ENCODE assay signal across 1 cellular context in the genomic region with DNA sequence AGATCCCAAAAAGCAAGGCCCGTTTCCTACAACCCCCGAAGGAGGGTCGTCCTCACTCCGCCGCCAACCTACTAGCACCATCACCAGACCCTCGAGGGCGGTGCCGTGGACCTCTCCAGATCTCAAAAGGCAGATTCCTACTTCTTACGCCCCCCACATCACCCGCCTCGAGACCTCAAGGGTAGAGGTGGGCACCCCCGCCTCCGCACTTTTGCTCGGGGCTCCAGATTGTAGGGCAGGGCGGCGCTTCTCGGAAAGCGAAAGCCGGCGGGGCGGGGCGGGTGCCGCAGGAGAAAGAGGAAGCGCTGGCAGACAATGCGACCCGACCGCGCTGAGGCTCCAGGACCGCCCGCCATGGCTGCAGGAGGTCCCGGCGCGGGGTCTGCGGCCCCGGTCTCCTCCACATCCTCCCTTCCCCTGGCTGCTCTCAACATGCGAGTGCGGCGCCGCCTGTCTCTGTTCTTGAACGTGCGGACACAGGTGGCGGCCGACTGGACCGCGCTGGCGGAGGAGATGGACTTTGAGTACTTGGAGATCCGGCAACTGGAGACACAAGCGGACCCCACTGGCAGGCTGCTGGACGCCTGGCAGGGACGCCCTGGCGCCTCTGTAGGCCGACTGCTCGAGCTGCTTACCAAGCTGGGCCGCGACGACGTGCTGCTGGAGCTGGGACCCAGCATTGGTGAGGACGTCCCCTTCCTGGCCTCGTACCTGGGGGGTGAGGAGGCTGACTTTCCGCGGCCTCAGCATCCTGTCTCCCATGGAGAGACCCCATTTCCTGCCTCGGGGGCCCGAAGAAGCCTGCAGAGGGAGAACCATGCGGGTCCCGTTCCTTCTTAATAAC.
TF ChIP-seq lines count a peak whose summit lies in the region.

A gene (plus strand): TSS at position 315 of the 844 bp plus-strand sequence. CDS start 40 bp downstream, at position 355.

TF ChIP-seq in HepG2, 621 proteins besides CTCF, POLR2A, EP300 and RAD21 (continued from another document and continues in another):
- TF ChIP-seq CBX5 (CRISPR knock-in tag; IDR thresholded peaks at IDR 0.05; ENCODE audit: borderline replicate concordance): peak; percentile 44
- TF ChIP-seq MBD4 (IDR thresholded peaks at IDR 0.05; ENCODE audit: borderline replicate concordance, low read length): no peak
- peak; percentile 14; the same call in 1 of the 2 replicates for TF ChIP-seq NFYB (CRISPR knock-in tag; IDR thresholded peaks at IDR 0.05)
- no peak for TF ChIP-seq SP140L (CRISPR knock-in tag; IDR thresholded peaks at IDR 0.05; ENCODE audit: borderline replicate concordance)
- TF ChIP-seq ZNF260 (CRISPR knock-in tag; IDR thresholded peaks at IDR 0.05; ENCODE audit: borderline replicate concordance, low read depth): no peak
- no peak for TF ChIP-seq ZNF619 (CRISPR knock-in tag; IDR thresholded peaks at IDR 0.05)
- no peak for TF ChIP-seq KDM1A (CRISPR knock-in tag; IDR thresholded peaks at IDR 0.05)
- TF ChIP-seq, protein P1, sequence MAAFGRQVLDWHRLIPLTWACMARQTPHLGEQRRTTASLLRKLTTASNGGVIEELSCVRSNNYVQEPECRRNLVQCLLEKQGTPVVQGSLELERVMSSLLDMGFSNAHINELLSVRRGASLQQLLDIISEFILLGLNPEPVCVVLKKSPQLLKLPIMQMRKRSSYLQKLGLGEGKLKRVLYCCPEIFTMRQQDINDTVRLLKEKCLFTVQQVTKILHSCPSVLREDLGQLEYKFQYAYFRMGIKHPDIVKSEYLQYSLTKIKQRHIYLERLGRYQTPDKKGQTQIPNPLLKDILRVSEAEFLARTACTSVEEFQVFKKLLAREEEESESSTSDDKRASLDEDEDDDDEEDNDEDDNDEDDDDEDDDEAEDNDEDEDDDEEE (CRISPR knock-in tag; IDR thresholded peaks at IDR 0.05): peak; percentile 82; the same call in 1 of the 2 replicates
- TF ChIP-seq ZNF883 (CRISPR knock-in tag; IDR thresholded peaks at IDR 0.05; ENCODE audit: not compliant biosample characterization): no peak
- TF ChIP-seq ZNF556 (CRISPR knock-in tag; IDR thresholded peaks at IDR 0.05; ENCODE audit: borderline replicate concordance): no peak
- TF ChIP-seq ASH2L (IDR thresholded peaks at IDR 0.05; ENCODE audit: insufficient read length, low read depth, low read length): peak; percentile 46
- TF ChIP-seq HNRNPH1 (optimal IDR thresholded peaks at IDR 0.05; ENCODE audit: low read depth, low read length): no peak
- TF ChIP-seq FOXM1 (CRISPR knock-in tag; IDR thresholded peaks at IDR 0.05): no peak
- no peak for TF ChIP-seq ZNF44 (CRISPR knock-in tag; IDR thresholded peaks at IDR 0.05)
- no peak for TF ChIP-seq ZNF674 (CRISPR knock-in tag; IDR thresholded peaks at IDR 0.05; ENCODE audit: low read depth)
- TF ChIP-seq MED1 (CRISPR knock-in tag; IDR thresholded peaks at IDR 0.05): peak; percentile 53
- 0 out of 2 replicates have a peak, but pooled peaks have one; percentile 22 for TF ChIP-seq ZNF790 (CRISPR knock-in tag; IDR thresholded peaks at IDR 0.05; ENCODE audit: borderline replicate concordance)
- no peak for TF ChIP-seq NBN (conservative IDR thresholded peaks at IDR 0.05)
- no peak for TF ChIP-seq ZIK1 (CRISPR knock-in tag; IDR thresholded peaks at IDR 0.05; ENCODE audit: borderline replicate concordance, low read depth)
- TF ChIP-seq, protein P2, sequence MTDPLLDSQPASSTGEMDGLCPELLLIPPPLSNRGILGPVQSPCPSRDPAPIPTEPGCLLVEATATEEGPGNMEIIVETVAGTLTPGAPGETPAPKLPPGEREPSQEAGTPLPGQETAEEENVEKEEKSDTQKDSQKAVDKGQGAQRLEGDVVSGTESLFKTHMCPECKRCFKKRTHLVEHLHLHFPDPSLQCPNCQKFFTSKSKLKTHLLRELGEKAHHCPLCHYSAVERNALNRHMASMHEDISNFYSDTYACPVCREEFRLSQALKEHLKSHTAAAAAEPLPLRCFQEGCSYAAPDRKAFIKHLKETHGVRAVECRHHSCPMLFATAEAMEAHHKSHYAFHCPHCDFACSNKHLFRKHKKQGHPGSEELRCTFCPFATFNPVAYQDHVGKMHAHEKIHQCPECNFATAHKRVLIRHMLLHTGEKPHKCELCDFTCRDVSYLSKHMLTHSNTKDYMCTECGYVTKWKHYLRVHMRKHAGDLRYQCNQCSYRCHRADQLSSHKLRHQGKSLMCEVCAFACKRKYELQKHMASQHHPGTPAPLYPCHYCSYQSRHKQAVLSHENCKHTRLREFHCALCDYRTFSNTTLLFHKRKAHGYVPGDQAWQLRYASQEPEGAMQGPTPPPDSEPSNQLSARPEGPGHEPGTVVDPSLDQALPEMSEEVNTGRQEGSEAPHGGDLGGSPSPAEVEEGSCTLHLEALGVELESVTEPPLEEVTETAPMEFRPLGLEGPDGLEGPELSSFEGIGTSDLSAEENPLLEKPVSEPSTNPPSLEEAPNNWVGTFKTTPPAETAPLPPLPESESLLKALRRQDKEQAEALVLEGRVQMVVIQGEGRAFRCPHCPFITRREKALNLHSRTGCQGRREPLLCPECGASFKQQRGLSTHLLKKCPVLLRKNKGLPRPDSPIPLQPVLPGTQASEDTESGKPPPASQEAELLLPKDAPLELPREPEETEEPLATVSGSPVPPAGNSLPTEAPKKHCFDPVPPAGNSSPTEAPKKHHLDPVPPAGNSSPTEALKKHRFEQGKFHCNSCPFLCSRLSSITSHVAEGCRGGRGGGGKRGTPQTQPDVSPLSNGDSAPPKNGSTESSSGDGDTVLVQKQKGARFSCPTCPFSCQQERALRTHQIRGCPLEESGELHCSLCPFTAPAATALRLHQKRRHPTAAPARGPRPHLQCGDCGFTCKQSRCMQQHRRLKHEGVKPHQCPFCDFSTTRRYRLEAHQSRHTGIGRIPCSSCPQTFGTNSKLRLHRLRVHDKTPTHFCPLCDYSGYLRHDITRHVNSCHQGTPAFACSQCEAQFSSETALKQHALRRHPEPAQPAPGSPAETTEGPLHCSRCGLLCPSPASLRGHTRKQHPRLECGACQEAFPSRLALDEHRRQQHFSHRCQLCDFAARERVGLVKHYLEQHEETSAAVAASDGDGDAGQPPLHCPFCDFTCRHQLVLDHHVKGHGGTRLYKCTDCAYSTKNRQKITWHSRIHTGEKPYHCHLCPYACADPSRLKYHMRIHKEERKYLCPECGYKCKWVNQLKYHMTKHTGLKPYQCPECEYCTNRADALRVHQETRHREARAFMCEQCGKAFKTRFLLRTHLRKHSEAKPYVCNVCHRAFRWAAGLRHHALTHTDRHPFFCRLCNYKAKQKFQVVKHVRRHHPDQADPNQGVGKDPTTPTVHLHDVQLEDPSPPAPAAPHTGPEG (CRISPR knock-in tag; IDR thresholded peaks at IDR 0.05): peak; percentile 84; the same call in 1 of the 2 replicates
- no peak for TF ChIP-seq ZNF17 (CRISPR knock-in tag; IDR thresholded peaks at IDR 0.05)
- TF ChIP-seq, protein P3, sequence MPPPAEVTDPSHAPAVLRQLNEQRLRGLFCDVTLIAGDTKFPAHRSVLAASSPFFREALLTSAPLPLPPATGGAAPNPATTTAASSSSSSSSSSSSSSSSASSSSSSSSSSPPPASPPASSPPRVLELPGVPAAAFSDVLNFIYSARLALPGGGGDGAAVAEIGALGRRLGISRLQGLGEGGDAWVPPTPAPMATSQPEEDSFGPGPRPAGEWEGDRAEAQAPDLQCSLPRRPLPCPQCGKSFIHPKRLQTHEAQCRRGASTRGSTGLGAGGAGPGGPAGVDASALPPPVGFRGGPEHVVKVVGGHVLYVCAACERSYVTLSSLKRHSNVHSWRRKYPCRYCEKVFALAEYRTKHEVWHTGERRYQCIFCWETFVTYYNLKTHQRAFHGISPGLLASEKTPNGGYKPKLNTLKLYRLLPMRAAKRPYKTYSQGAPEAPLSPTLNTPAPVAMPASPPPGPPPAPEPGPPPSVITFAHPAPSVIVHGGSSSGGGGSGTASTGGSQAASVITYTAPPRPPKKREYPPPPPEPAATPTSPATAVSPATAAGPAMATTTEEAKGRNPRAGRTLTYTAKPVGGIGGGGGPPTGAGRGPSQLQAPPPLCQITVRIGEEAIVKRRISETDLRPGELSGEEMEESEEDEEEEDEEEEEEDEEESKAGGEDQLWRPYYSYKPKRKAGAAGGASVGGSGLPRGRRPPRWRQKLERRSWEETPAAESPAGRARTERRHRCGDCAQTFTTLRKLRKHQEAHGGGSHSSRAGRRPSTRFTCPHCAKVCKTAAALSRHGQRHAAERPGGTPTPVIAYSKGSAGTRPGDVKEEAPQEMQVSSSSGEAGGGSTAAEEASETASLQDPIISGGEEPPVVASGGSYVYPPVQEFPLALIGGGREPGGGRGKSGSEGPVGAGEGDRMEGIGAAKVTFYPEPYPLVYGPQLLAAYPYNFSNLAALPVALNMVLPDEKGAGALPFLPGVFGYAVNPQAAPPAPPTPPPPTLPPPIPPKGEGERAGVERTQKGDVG (CRISPR knock-in tag; IDR thresholded peaks at IDR 0.05; ENCODE audit: borderline replicate concordance): peak; percentile 33; the same call in 1 of the 2 replicates
- TF ChIP-seq GATAD2A (CRISPR knock-in tag; IDR thresholded peaks at IDR 0.05): peak; percentile 34; the same call in 1 of the 2 replicates
- TF ChIP-seq NFATC3 (CRISPR knock-in tag; IDR thresholded peaks at IDR 0.05): no peak
- TF ChIP-seq, protein P4, sequence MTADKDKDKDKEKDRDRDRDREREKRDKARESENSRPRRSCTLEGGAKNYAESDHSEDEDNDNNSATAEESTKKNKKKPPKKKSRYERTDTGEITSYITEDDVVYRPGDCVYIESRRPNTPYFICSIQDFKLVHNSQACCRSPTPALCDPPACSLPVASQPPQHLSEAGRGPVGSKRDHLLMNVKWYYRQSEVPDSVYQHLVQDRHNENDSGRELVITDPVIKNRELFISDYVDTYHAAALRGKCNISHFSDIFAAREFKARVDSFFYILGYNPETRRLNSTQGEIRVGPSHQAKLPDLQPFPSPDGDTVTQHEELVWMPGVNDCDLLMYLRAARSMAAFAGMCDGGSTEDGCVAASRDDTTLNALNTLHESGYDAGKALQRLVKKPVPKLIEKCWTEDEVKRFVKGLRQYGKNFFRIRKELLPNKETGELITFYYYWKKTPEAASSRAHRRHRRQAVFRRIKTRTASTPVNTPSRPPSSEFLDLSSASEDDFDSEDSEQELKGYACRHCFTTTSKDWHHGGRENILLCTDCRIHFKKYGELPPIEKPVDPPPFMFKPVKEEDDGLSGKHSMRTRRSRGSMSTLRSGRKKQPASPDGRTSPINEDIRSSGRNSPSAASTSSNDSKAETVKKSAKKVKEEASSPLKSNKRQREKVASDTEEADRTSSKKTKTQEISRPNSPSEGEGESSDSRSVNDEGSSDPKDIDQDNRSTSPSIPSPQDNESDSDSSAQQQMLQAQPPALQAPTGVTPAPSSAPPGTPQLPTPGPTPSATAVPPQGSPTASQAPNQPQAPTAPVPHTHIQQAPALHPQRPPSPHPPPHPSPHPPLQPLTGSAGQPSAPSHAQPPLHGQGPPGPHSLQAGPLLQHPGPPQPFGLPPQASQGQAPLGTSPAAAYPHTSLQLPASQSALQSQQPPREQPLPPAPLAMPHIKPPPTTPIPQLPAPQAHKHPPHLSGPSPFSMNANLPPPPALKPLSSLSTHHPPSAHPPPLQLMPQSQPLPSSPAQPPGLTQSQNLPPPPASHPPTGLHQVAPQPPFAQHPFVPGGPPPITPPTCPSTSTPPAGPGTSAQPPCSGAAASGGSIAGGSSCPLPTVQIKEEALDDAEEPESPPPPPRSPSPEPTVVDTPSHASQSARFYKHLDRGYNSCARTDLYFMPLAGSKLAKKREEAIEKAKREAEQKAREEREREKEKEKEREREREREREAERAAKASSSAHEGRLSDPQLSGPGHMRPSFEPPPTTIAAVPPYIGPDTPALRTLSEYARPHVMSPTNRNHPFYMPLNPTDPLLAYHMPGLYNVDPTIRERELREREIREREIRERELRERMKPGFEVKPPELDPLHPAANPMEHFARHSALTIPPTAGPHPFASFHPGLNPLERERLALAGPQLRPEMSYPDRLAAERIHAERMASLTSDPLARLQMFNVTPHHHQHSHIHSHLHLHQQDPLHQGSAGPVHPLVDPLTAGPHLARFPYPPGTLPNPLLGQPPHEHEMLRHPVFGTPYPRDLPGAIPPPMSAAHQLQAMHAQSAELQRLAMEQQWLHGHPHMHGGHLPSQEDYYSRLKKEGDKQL (CRISPR knock-in tag; IDR thresholded peaks at IDR 0.05; ENCODE audit: low read depth): no peak
- TF ChIP-seq, protein P5, sequence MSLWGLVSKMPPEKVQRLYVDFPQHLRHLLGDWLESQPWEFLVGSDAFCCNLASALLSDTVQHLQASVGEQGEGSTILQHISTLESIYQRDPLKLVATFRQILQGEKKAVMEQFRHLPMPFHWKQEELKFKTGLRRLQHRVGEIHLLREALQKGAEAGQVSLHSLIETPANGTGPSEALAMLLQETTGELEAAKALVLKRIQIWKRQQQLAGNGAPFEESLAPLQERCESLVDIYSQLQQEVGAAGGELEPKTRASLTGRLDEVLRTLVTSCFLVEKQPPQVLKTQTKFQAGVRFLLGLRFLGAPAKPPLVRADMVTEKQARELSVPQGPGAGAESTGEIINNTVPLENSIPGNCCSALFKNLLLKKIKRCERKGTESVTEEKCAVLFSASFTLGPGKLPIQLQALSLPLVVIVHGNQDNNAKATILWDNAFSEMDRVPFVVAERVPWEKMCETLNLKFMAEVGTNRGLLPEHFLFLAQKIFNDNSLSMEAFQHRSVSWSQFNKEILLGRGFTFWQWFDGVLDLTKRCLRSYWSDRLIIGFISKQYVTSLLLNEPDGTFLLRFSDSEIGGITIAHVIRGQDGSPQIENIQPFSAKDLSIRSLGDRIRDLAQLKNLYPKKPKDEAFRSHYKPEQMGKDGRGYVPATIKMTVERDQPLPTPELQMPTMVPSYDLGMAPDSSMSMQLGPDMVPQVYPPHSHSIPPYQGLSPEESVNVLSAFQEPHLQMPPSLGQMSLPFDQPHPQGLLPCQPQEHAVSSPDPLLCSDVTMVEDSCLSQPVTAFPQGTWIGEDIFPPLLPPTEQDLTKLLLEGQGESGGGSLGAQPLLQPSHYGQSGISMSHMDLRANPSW (CRISPR knock-in tag; IDR thresholded peaks at IDR 0.05; ENCODE audit: borderline replicate concordance): 0 out of 2 replicates have a peak, but pooled peaks have one; percentile 32
- TF ChIP-seq REPIN1 (CRISPR knock-in tag; IDR thresholded peaks at IDR 0.05; ENCODE audit: borderline replicate concordance, low read depth): no peak
- no peak for TF ChIP-seq NFYC (CRISPR knock-in tag; IDR thresholded peaks at IDR 0.05)
- TF ChIP-seq, protein P6, sequence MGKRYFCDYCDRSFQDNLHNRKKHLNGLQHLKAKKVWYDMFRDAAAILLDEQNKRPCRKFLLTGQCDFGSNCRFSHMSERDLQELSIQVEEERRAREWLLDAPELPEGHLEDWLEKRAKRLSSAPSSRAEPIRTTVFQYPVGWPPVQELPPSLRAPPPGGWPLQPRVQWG (CRISPR knock-in tag; IDR thresholded peaks at IDR 0.05; ENCODE audit: borderline replicate concordance, low read depth): no peak
- TF ChIP-seq NFIC (IDR thresholded peaks at IDR 0.05; ENCODE audit: low read length): no peak
- TF ChIP-seq PLRG1 (conservative IDR thresholded peaks at IDR 0.05): no peak
- TF ChIP-seq MED8 (CRISPR knock-in tag; IDR thresholded peaks at IDR 0.05; ENCODE audit: insufficient replicate concordance): no peak
- TF ChIP-seq SKI (IDR thresholded peaks at IDR 0.05; ENCODE audit: partially characterized antibody): peak; percentile 57
- TF ChIP-seq CBFB (CRISPR knock-in tag; IDR thresholded peaks at IDR 0.05): peak; percentile 77; the same call in 1 of the 2 replicates
- peak; percentile 93 for TF ChIP-seq PHF8 (CRISPR knock-in tag; IDR thresholded peaks at IDR 0.05)
